In genomic region chr10:106338486-106338885, GRCh38 we compare ENCODE assay signal across 21 cellular contexts.
A peak's percentile ranks its signal among the peaks of the same experiment; 100 is the strongest.
DNase-seq lines count a peak whose midpoint lies in the region; ATAC-seq, FAIRE-seq and TF ChIP-seq lines count a peak whose summit lies in the region.
"Had no signal": no experiment of that assay in that cellular context is flagged by ENCODE, and none has a peak within 500 bp of the region (broad histone marks: within the 10 kb centered on the region; RNA-seq: fewer than 3 reads in every experiment).

No MANE protein-coding gene starts in this region.

- H3K9ac ChIP-seq in GM23248: no peak overlapping the region

- no peaks in the 10 kb centered on the region for H3K9me3 ChIP-seq in GM23248 (ENCODE audit: low read depth)
- H3K9me3 ChIP-seq in pancreas: no peaks in the 10 kb centered on the region
- H3K9me3 ChIP-seq in hepatocyte (ENCODE audit: low read depth): no peaks in the 10 kb centered on the region
- H3K9me3 ChIP-seq: HAP-1 had no signal

- TF ChIP-seq CTCF in astrocyte of the spinal cord (IDR thresholded peaks at IDR 0.05; ENCODE audit: low read depth, low read length) (no peak), pancreas (IDR thresholded peaks at IDR 0.05) (no peak), hepatocyte (IDR thresholded peaks at IDR 0.05; ENCODE audit: poor library complexity) (no peak)

- H3K27ac ChIP-seq in GM23248: no peak overlapping the region
- no peak overlapping the region for H3K27ac ChIP-seq in pancreas
- no peak overlapping the region for H3K27ac ChIP-seq in hepatocyte
- H3K27ac ChIP-seq: SJCRH30 had no signal

- ATAC-seq in pancreas (no peak), HG02610 (IDR thresholded peaks at IDR 0.05; ENCODE audit: unreplicated experiment) (no peak)
- ATAC-seq: GM23338 had no signal

- H3K4me2 ChIP-seq in GM23248 (ENCODE audit: unreplicated experiment) (no peak overlapping the region), hepatocyte (no peak overlapping the region)
- H3K4me2 ChIP-seq: GM23338 had no signal

- H3K36me3 ChIP-seq in GM23248 (ENCODE audit: low read depth) (no peaks in the 10 kb centered on the region), pancreas (no peaks in the 10 kb centered on the region), hepatocyte (replicated peaks; ENCODE audit: insufficient read depth, low read depth) (no peaks in the 10 kb centered on the region)
- H3K36me3 ChIP-seq: HAP-1, SJCRH30 had no signal

- H4K20me1 ChIP-seq in GM23248 (ENCODE audit: insufficient read depth) (no peaks in the 10 kb centered on the region), hepatocyte (ENCODE audit: insufficient read depth, poor library complexity, severe bottlenecking) (no peaks in the 10 kb centered on the region)

- H3F3A ChIP-seq in GM23248 (ENCODE audit: insufficient read depth): no peaks in the 10 kb centered on the region

- in situ Hi-C loops in GM23248 (cut with MboI) (no loop called here), astrocyte of the spinal cord (cut with HindIII; ENCODE audit: low sequenced_read_pairs) (no loop called here)

- FAIRE-seq in pancreas (lab: Jason Lieb, UNC): no peak
- FAIRE-seq: A204.1, GM12891, RCC 7860 had no signal

- no peak overlapping the region for H2AFZ ChIP-seq in GM23248
- H2AFZ ChIP-seq in hepatocyte: no peak overlapping the region
- H2AFZ ChIP-seq: GM23338 had no signal

- H3K9me2 ChIP-seq in GM23248 (ENCODE audit: insufficient read depth) (no peaks in the 10 kb centered on the region), hepatocyte (replicated peaks; ENCODE audit: insufficient read depth) (no peaks in the 10 kb centered on the region)

- intact Hi-C loops in pancreas (cut with DNase I): no loop called here

- H3K27me3 ChIP-seq in GM23248 (replicated peaks; ENCODE audit: insufficient read depth) (no peaks in the 10 kb centered on the region), pancreas (no peaks in the 10 kb centered on the region), hepatocyte (no peaks in the 10 kb centered on the region)
- H3K27me3 ChIP-seq: SJCRH30 had no signal

- H3K4me3 ChIP-seq in GM23248: no peak overlapping the region
- no peak overlapping the region for H3K4me3 ChIP-seq in astrocyte of the spinal cord (ENCODE audit: low read depth, low read length)
- no peak overlapping the region for H3K4me3 ChIP-seq in skeletal muscle cell (ENCODE audit: low read depth, low read length)
- no peak overlapping the region for H3K4me3 ChIP-seq in pancreas
- H3K4me3 ChIP-seq in hepatocyte: no peak overlapping the region
- H3K4me3 ChIP-seq: GM23338, HAP-1, SJCRH30 had no signal

- no peaks in the 10 kb centered on the region for H3K79me2 ChIP-seq in GM23248 (ENCODE audit: insufficient read depth)
- H3K79me2 ChIP-seq in hepatocyte: no peaks in the 10 kb centered on the region

- WGBS in GM23248 (ENCODE audit: low coverage in 1 of 2, low lambda C conversion rate in 2 of 2, missing lambda C conversion rate in 2 of 2), 2 experiments: 11 to 17% methylated on average over 2 of the region's 2 CpGs
- 18 to 19% methylated on average over 2 of the region's 2 CpGs for WGBS in pancreas, 2 donors
- 32% methylated on average over 2 of the region's 2 CpGs for WGBS in hepatocyte (ENCODE audit: low lambda C conversion rate, missing lambda C conversion rate)

- no peaks in the 10 kb centered on the region for H3K4me1 ChIP-seq in GM23248 (ENCODE audit: insufficient read depth)
- no peaks in the 10 kb centered on the region for H3K4me1 ChIP-seq in pancreas
- H3K4me1 ChIP-seq in hepatocyte (ENCODE audit: insufficient read depth): no peaks in the 10 kb centered on the region
- H3K4me1 ChIP-seq: HAP-1, SJCRH30 had no signal

- DNase-seq in GM23248 (peak; percentile 6), astrocyte of the spinal cord (ENCODE audit: low read depth, low spot score) (peak; percentile 10), iris pigment epithelial cell (ENCODE audit: low read depth) (peak; percentile 60), skeletal muscle cell (ENCODE audit: low read depth) (peak; percentile 93), pancreas (no peak), hepatocyte (ENCODE audit: low spot score) (no peak)
- DNase-seq: CD4-positive, CD25-positive, alpha-beta regulatory T cell; DMS79 treated with DMSO at 0.1 percent for 48 hours; NCI-H1105 treated with DMSO at 0.1 percent for 48 hours; NCI-H1694; NCI-H2081; NCI-H2171; NCI-H524 treated with DMSO at 0.1 percent for 48 hours; OCI-M1; SJCRH30 had no signal

Comparison
In these comparisons a context has a peak if more than half of its experiments do, and no peak if none do; other contexts are left out.
1. DNase-seq: peak in GM23248 (single experiment), astrocyte of the spinal cord (single experiment), iris pigment epithelial cell (single experiment) and skeletal muscle cell (single experiment); none in pancreas (0 of 6) and hepatocyte (single experiment).